12 cellular contexts compared by ENCODE assay signal in the genomic region with DNA sequence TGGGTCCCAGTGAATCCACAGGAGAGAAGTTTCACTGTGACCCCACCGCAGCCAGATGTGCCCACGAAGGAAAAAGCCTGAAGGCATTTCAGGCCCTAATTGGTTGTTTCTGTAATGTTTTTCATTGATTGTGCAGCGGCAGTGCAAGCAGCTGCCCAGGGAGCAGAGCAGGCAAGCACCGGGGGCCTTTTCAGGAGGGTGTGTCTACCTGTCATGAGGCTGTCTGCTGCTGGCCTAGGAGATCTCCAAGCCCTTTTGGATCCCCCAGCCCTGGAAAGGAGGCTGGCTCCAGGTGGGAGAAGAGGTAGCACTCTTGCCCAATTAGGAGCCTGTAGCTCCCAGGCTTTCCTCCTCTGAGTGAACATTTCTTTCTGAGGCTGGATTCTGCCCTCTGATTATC.
DNase-seq lines count a peak whose midpoint lies in the region; ATAC-seq and TF ChIP-seq lines count a peak whose summit lies in the region.
"Had no signal": no experiment of that assay in that cellular context is flagged by ENCODE, and none has a peak within 500 bp of the region (broad histone marks: within the 10 kb centered on the region; RNA-seq: fewer than 3 reads in every experiment).

No MANE protein-coding gene starts in this region.

- DNase-seq in mesenteric fat pad (ENCODE audit: low spot score) (peak; percentile 28), SK-N-DZ (ENCODE audit: low spot score) (no peak), endothelial cell (ENCODE audit: low spot score) (no peak), NCI-H1436 treated with DMSO at 0.1 percent for 48 hours (lab: John Stamatoyannopoulos, UW) (no peak)
- no peak for DNase-seq in stimulated activated CD4-positive, alpha-beta T cell treated with anti-CD3 and anti-CD28 coated beads, Interleukin-4, amount 100 ng/mL, for 24 hours
- DNase-seq: activated CD4-positive, alpha-beta T cell treated with anti-CD3 and anti-CD28 coated beads, Interleukin-2, amount 50 U/mL, for 1 hour; Calu3; stimulated activated CD4-positive, alpha-beta T cell treated with anti-CD3 and anti-CD28 coated beads, Interleukin-12 subunit alpha, Interleukin-12 subunit beta, amount 100 ng/mL, for 4 hours; stimulated activated naive CD4-positive, alpha-beta T cell treated with Interleukin-2 at 50 U/mL for 16 hours had no signal

- H3K9me3 Mint-ChIP-seq in endothelial cell (ENCODE audit: unreplicated experiment): no peaks in the 10 kb centered on the region

- H3K4me3 Mint-ChIP-seq in endothelial cell (ENCODE audit: unreplicated experiment): no peak overlapping the region

- no peak overlapping the region for H3K27ac Mint-ChIP-seq in endothelial cell (ENCODE audit: unreplicated experiment)

- H3K4me1 Mint-ChIP-seq in endothelial cell (ENCODE audit: unreplicated experiment): no peaks in the 10 kb centered on the region

- no peak for TF ChIP-seq CTCF in endothelial cell (IDR thresholded peaks at IDR 0.05; ENCODE audit: unreplicated experiment)

- no peaks in the 10 kb centered on the region for H3K27me3 Mint-ChIP-seq in endothelial cell (ENCODE audit: unreplicated experiment)

- ATAC-seq in GM19023 (IDR thresholded peaks at IDR 0.05; ENCODE audit: unreplicated experiment): peak; percentile 40
- ATAC-seq in GM21717 (IDR thresholded peaks at IDR 0.05; ENCODE audit: unreplicated experiment): peak; percentile 45
- ATAC-seq in HG03139 (IDR thresholded peaks at IDR 0.05; ENCODE audit: unreplicated experiment): peak; percentile 21

- no peaks in the 10 kb centered on the region for H3K36me3 Mint-ChIP-seq in endothelial cell (ENCODE audit: low read depth, unreplicated experiment)
